1 cellular context compared by ENCODE assay signal in genomic region chr3:191959876-191960418, GRCh38.
TF ChIP-seq lines count a peak whose summit lies in the region.

No MANE protein-coding gene starts in this region.

TF ChIP-seq in SK-N-SH, 30 proteins besides CTCF, POLR2A, EP300 and RAD21 (continued from another document):
- TF ChIP-seq PBX3 (IDR thresholded peaks at IDR 0.05) (no peak), MXI1 (IDR thresholded peaks at IDR 0.05; ENCODE audit: low read depth, low read length) (no peak)
